ENCODE assay signal across 22 cellular contexts in genomic region chr17:41984454-41984853, GRCh38. TPM values are rescaled to one million over a fixed set of nuclear protein-coding genes. Genes with fewer than 3 reads are reported as not detected.
"Had no signal": no experiment of that assay in that cellular context is flagged by ENCODE, and none has a peak within 500 bp of the region (broad histone marks: within the 10 kb centered on the region; RNA-seq: fewer than 3 reads in every experiment).

No MANE protein-coding gene starts in this region.

- DNase-seq: activated CD4-positive, alpha-beta memory T cell treated with anti-CD3 and anti-CD28 coated beads, Interleukin-2, amount 10 ng/mL, durations not matched to agents 7 days and 5 days; activated CD4-positive, alpha-beta T cell treated with anti-CD3 and anti-CD28 coated beads, Interleukin-2, amount 10 ng/mL, durations not matched to agents 24 days and 14 days; activated CD8-positive, alpha-beta memory T cell treated with anti-CD3 and anti-CD28 coated beads, Interleukin-2, amount 50 U/mL, for 48 hours; activated T-cell treated with anti-CD3 and anti-CD28 coated beads, Interleukin-2, amount 50 U/mL, for 48 hours; hypothalamus; immature natural killer cell; mesendoderm; spleen; stimulated activated naive CD8-positive, alpha-beta T cell treated with anti-CD3 and anti-CD28 coated beads, Interleukin-15, Interleukin-2, amounts not matched to agents 100 U/mL and 50 U/mL, for 24 hours; T-helper 9 cell; trophoblast cell had no signal

- H3K27me3 ChIP-seq: ascending aorta, cardiac muscle cell, right atrium auricular region, spleen had no signal

- H3K4me1 ChIP-seq: ascending aorta, right atrium auricular region had no signal

- ATAC-seq: activated CD4-positive, CD25-positive, alpha-beta regulatory T cell treated with anti-CD3 and anti-CD28 coated beads, Interleukin-2, amount 50 U/mL, for 24 hours; left lobe of liver; mucosa of descending colon; natural killer cell treated with Interleukin-12 subunit alpha and Interleukin-12 subunit beta and Interleukin-15 and Interleukin-18, amount 100 ng/mL, for 72 hours; stimulated activated naive CD8-positive, alpha-beta T cell treated with anti-CD3 and anti-CD28 coated beads, Interleukin-15, Interleukin-2, amounts not matched to agents 100 U/mL and 50 U/mL, for 24 hours had no signal

- H3K27ac ChIP-seq: ascending aorta, cardiac muscle cell, coronary artery, right atrium auricular region, spleen, thoracic aorta, VCaP had no signal

- H3K9me3 ChIP-seq: ascending aorta, mucosa of descending colon, right atrium auricular region, spleen, thoracic aorta had no signal

- H3K4me3 ChIP-seq: ascending aorta, cardiac muscle cell, coronary artery, lung, mucosa of descending colon, right atrium auricular region, spleen, thoracic aorta had no signal

RNA-seq across cellular contexts. Expression of gene ODAD4, which starts 54.0 kb away (rescaled TPM):
- total RNA-seq: ascending aorta had no signal
